In the genomic region with DNA sequence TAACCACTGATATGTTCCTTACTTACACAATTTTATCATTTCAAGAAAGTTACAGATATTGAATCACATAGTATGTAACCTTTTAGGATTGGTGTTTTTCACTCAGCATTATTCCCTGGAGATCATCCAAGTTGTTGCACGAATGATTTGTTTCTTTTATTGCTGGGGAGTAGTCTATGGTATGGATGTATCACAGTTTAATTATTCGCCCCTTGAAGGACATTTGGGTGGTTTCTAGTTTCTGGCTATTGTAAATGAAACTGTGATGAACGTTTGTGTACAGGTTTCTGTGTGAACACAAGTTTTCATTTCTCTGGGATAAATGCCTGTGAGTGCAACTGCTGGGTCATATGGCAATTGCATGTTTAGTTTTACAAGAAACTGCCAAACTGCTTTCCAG, we compare ENCODE assay signal across 27 cellular contexts.
"Had no signal": no experiment of that assay in that cellular context is flagged by ENCODE, and none has a peak within 500 bp of the region (broad histone marks: within the 10 kb centered on the region; RNA-seq: fewer than 3 reads in every experiment).

No MANE protein-coding gene starts in this region.

- H3K9ac ChIP-seq: neural progenitor cell, parathyroid adenoma had no signal

- H3K27ac Mint-ChIP-seq: nephron; neural progenitor cell; progenitor cell of endocrine pancreas; stimulated activated effector memory CD8-positive, alpha-beta T cell treated with anti-CD3 and anti-CD28 coated beads, Interleukin-12 subunit alpha, Interleukin-12 subunit beta, amount 100 ng/mL, for 72 hours; stimulated activated naive B cell treated with anti-CD40 and anti-IgM and Interleukin-4, amounts not matched to agents 10 μg/mL and 1 μg/mL and 100 μg/mL, for 72 hours; stimulated activated naive CD8-positive, alpha-beta T cell treated with anti-CD3 and anti-CD28 coated beads, Interleukin-15, Interleukin-2, amounts not matched to agents 100 ng/mL and 50 ng/mL, for 24 hours had no signal

- H3K4me1 ChIP-seq: neural progenitor cell, parathyroid adenoma, psoas muscle, right lobe of liver, sigmoid colon, stomach, thyroid gland, tibial nerve, upper lobe of left lung, vagina had no signal

- H3K36me3 Mint-ChIP-seq: neural progenitor cell; stimulated activated effector memory CD8-positive, alpha-beta T cell treated with anti-CD3 and anti-CD28 coated beads, Interleukin-12 subunit alpha, Interleukin-12 subunit beta, amount 100 ng/mL, for 72 hours; stimulated activated naive B cell treated with anti-CD40 and anti-IgM and Interleukin-4, amounts not matched to agents 10 μg/mL and 1 μg/mL and 100 μg/mL, for 72 hours had no signal

- H3K9me3 ChIP-seq: ovary, psoas muscle, right lobe of liver, sigmoid colon, stomach, thoracic aorta, thyroid gland, tibial nerve, upper lobe of left lung, vagina had no signal

- H3K79me2 ChIP-seq: parathyroid adenoma had no signal

- H3K27me3 Mint-ChIP-seq: progenitor cell of endocrine pancreas; stimulated activated naive B cell treated with anti-CD40 and anti-IgM and Interleukin-4, amounts not matched to agents 10 μg/mL and 1 μg/mL and 100 μg/mL, for 72 hours; stimulated activated naive CD8-positive, alpha-beta T cell treated with anti-CD3 and anti-CD28 coated beads, Interleukin-15, Interleukin-2, amounts not matched to agents 100 ng/mL and 50 ng/mL, for 24 hours had no signal

- H2AFZ ChIP-seq: neural progenitor cell, parathyroid adenoma had no signal

- H3K4me3 ChIP-seq: neural progenitor cell, ovary, psoas muscle, right lobe of liver, sigmoid colon, stomach, thoracic aorta, thyroid gland, tibial nerve, upper lobe of left lung, vagina had no signal

- H3K27me3 ChIP-seq: neural progenitor cell, ovary, right lobe of liver, sigmoid colon, stomach, thyroid gland, tibial nerve, upper lobe of left lung, vagina had no signal

- H3K9me3 Mint-ChIP-seq: nephron; neural progenitor cell; stimulated activated naive B cell treated with anti-CD40 and anti-IgM and Interleukin-4, amounts not matched to agents 10 μg/mL and 1 μg/mL and 100 μg/mL, for 72 hours; stimulated activated naive CD8-positive, alpha-beta T cell treated with anti-CD3 and anti-CD28 coated beads, Interleukin-15, Interleukin-2, amounts not matched to agents 100 ng/mL and 50 ng/mL, for 24 hours had no signal

- H3K4me1 Mint-ChIP-seq: neural progenitor cell; stimulated activated effector memory CD8-positive, alpha-beta T cell treated with anti-CD3 and anti-CD28 coated beads, Interleukin-12 subunit alpha, Interleukin-12 subunit beta, amount 100 ng/mL, for 72 hours; stimulated activated naive B cell treated with anti-CD40 and anti-IgM and Interleukin-4, amounts not matched to agents 10 μg/mL and 1 μg/mL and 100 μg/mL, for 72 hours had no signal

- H3K36me3 ChIP-seq: neural progenitor cell, ovary, right lobe of liver, sigmoid colon, stomach, thoracic aorta, thyroid gland, tibial nerve, upper lobe of left lung, vagina had no signal

- H3K27ac ChIP-seq: neural progenitor cell, ovary, parathyroid adenoma, psoas muscle, right lobe of liver, sigmoid colon, stomach, thoracic aorta, thyroid gland, tibial nerve, upper lobe of left lung, vagina had no signal

- H3K4me2 ChIP-seq: neural progenitor cell had no signal

- H3K4me3 Mint-ChIP-seq: nephron; neural progenitor cell; stimulated activated effector memory CD8-positive, alpha-beta T cell treated with anti-CD3 and anti-CD28 coated beads, Interleukin-12 subunit alpha, Interleukin-12 subunit beta, amount 100 ng/mL, for 72 hours; stimulated activated naive B cell treated with anti-CD40 and anti-IgM and Interleukin-4, amounts not matched to agents 10 μg/mL and 1 μg/mL and 100 μg/mL, for 72 hours; stimulated activated naive CD8-positive, alpha-beta T cell treated with anti-CD3 and anti-CD28 coated beads, Interleukin-15, Interleukin-2, amounts not matched to agents 100 ng/mL and 50 ng/mL, for 24 hours had no signal

- ATAC-seq: psoas muscle; right cardiac atrium; right lobe of liver; stimulated activated effector memory CD8-positive, alpha-beta T cell treated with anti-CD3 and anti-CD28 coated beads, Interleukin-12 subunit alpha, Interleukin-12 subunit beta, amount 100 ng/mL, for 72 hours; stimulated activated naive B cell treated with anti-CD40 and anti-IgM and Interleukin-4, amounts not matched to agents 10 μg/mL and 1 μg/mL and 100 μg/mL, for 72 hours had no signal

- DNase-seq: occipital lobe; ovary; posterior cingulate gyrus; psoas muscle; right cardiac atrium; right lobe of liver; sigmoid colon; small intestine; stimulated activated CD4-positive, alpha-beta T cell treated with anti-CD3 and anti-CD28 coated beads, Interleukin-15, amount 100 ng/mL, for 24 hours; stimulated activated CD4-positive, alpha-beta T cell treated with anti-CD3 and anti-CD28 coated beads, Interleukin-2, amount 100 ng/mL, for 24 hours; stimulated activated CD4-positive, alpha-beta T cell treated with anti-CD3 and anti-CD28 coated beads, Interleukin-2, amount 100 ng/mL, for 48 hours; stimulated activated CD4-positive, alpha-beta T cell treated with anti-CD3 and anti-CD28 coated beads, Interleukin-4, amount 100 ng/mL, for 24 hours; stimulated activated naive B cell treated with anti-CD40 and anti-IgM and Interleukin-4, amounts not matched to agents 10 μg/mL and 1 μg/mL and 100 μg/mL, for 72 hours; stimulated activated naive CD4-positive, alpha-beta T cell treated with Interleukin-2 at 50 U/mL for 16 hours; stomach; thyroid gland; trophoblast cell; upper lobe of left lung had no signal
